ENCODE assay signal across 26 cellular contexts in the genomic region with DNA sequence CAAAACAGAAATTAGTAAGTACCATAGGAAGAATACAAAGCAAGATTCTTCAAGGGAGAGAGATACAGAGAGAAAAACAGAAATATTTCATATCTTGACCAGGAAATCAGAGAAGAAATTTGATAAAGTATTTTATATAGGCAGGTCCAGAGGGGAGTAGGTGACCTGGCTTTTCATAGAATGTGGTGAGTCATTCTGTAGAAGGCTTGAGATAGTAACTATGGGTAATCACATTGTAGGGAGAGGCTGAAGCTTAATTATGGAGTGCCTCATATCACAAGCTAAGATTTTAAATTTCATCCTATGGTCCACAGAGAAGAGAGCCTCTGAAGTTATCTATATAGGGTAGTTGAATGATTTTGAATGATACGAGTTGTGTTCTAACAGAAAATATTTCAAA.
"Had no signal": no experiment of that assay in that cellular context is flagged by ENCODE, and none has a peak within 500 bp of the region (broad histone marks: within the 10 kb centered on the region; RNA-seq: fewer than 3 reads in every experiment).

No MANE protein-coding gene starts in this region.

- H3K4me1 Mint-ChIP-seq: activated CD4-positive, alpha-beta T cell treated with anti-CD3 and anti-CD28 coated beads, Interleukin-2, amount 10 ng/mL, durations not matched to agents 7 days and 5 days; activated CD8-positive, alpha-beta memory T cell treated with anti-CD3 and anti-CD28 coated beads, Interleukin-2, amount 10 ng/mL, durations not matched to agents 7 days and 5 days; activated naive CD8-positive, alpha-beta T cell treated with anti-CD3 and anti-CD28 coated beads, Interleukin-2, amount 50 U/mL, for 24 hours; central memory CD8-positive, alpha-beta T cell; mesothelial cell of epicardium; naive thymus-derived CD8-positive, alpha-beta T cell had no signal

- H3K27ac Mint-ChIP-seq: activated CD4-positive, alpha-beta T cell treated with anti-CD3 and anti-CD28 coated beads, Interleukin-2, amount 10 ng/mL, durations not matched to agents 7 days and 5 days; activated CD8-positive, alpha-beta memory T cell treated with anti-CD3 and anti-CD28 coated beads, Interleukin-2, amount 10 ng/mL, durations not matched to agents 7 days and 5 days; activated CD8-positive, alpha-beta T cell treated with anti-CD3 and anti-CD28 coated beads for 36 hours; activated naive CD8-positive, alpha-beta T cell treated with anti-CD3 and anti-CD28 coated beads, Interleukin-2, amount 50 U/mL, for 24 hours; activated T-helper 1 cell treated with anti-CD3 and anti-CD28 coated beads, Interleukin-12 subunit alpha, Interleukin-12 subunit beta, Interleukin-2, Interleukin-4 antibody, amounts not matched to agents 30 ng/mL and 10 ng/mL and 1 ng/mL, durations not matched to agents 14 hours and 24 hours and 36 hours; brain; mesothelial cell of epicardium; naive thymus-derived CD8-positive, alpha-beta T cell; neural progenitor cell had no signal

- H3K36me3 Mint-ChIP-seq: activated CD8-positive, alpha-beta memory T cell treated with anti-CD3 and anti-CD28 coated beads, Interleukin-2, amount 10 ng/mL, durations not matched to agents 7 days and 5 days; brain; mesothelial cell of epicardium; naive thymus-derived CD8-positive, alpha-beta T cell; neural progenitor cell had no signal

- H3K4me3 Mint-ChIP-seq: activated CD4-positive, alpha-beta T cell treated with anti-CD3 and anti-CD28 coated beads, Interleukin-2, amount 10 ng/mL, durations not matched to agents 7 days and 5 days; activated CD8-positive, alpha-beta memory T cell treated with anti-CD3 and anti-CD28 coated beads, Interleukin-2, amount 10 ng/mL, durations not matched to agents 7 days and 5 days; activated CD8-positive, alpha-beta T cell treated with anti-CD3 and anti-CD28 coated beads for 36 hours; activated naive CD8-positive, alpha-beta T cell treated with anti-CD3 and anti-CD28 coated beads, Interleukin-2, amount 50 U/mL, for 24 hours; activated T-helper 1 cell treated with anti-CD3 and anti-CD28 coated beads, Interleukin-12 subunit alpha, Interleukin-12 subunit beta, Interleukin-2, Interleukin-4 antibody, amounts not matched to agents 30 ng/mL and 10 ng/mL and 1 ng/mL, durations not matched to agents 14 hours and 24 hours and 36 hours; brain; central memory CD8-positive, alpha-beta T cell; mesothelial cell of epicardium; naive thymus-derived CD8-positive, alpha-beta T cell; neural progenitor cell had no signal

- H3K36me3 ChIP-seq: esophagus squamous epithelium, gastroesophageal sphincter, left ventricle myocardium inferior, neural progenitor cell, right atrium auricular region, upper lobe of left lung had no signal

- DNase-seq: activated CD4-positive, alpha-beta T cell treated with anti-CD3 and anti-CD28 coated beads, Interleukin-2, amount 10 ng/mL, durations not matched to agents 7 days and 5 days; activated CD8-positive, alpha-beta memory T cell treated with anti-CD3 and anti-CD28 coated beads, Interleukin-2, amount 10 ng/mL, durations not matched to agents 7 days and 5 days; activated CD8-positive, alpha-beta T cell treated with anti-CD3 and anti-CD28 coated beads for 36 hours; activated gamma-delta T cell; activated naive CD4-positive, alpha-beta T cell treated with anti-CD3 and anti-CD28 coated beads, Interleukin-2, amount 50 U/mL, for 16 hours; activated naive CD8-positive, alpha-beta T cell treated with anti-CD3 and anti-CD28 coated beads, Interleukin-2, amount 50 U/mL, for 24 hours; activated T-cell treated with anti-CD3 and anti-CD28 coated beads for 4 hours; esophagus squamous epithelium; head of caudate nucleus; hypothalamus; left ventricle myocardium inferior; naive thymus-derived CD8-positive, alpha-beta T cell; psoas muscle; stimulated activated CD4-positive, alpha-beta T cell treated with anti-CD3 and anti-CD28 coated beads, Interleukin-4, amount 100 ng/mL, for 24 hours; stimulated activated naive CD8-positive, alpha-beta T cell treated with anti-CD3 and anti-CD28 coated beads, Interleukin-15, Interleukin-2, amounts not matched to agents 100 U/mL and 50 U/mL, for 24 hours; T-helper 9 cell; upper lobe of left lung had no signal

- H3K27me3 Mint-ChIP-seq: activated CD4-positive, alpha-beta T cell treated with anti-CD3 and anti-CD28 coated beads, Interleukin-2, amount 10 ng/mL, durations not matched to agents 7 days and 5 days; activated CD8-positive, alpha-beta memory T cell treated with anti-CD3 and anti-CD28 coated beads, Interleukin-2, amount 10 ng/mL, durations not matched to agents 7 days and 5 days; central memory CD8-positive, alpha-beta T cell had no signal

- H3K9me3 ChIP-seq: esophagus squamous epithelium, gastroesophageal sphincter, left ventricle myocardium inferior, psoas muscle, right atrium auricular region, upper lobe of left lung had no signal

- H3K4me3 ChIP-seq: coronary artery, esophagus squamous epithelium, gastroesophageal sphincter, left ventricle myocardium inferior, neural progenitor cell, psoas muscle, right atrium auricular region, upper lobe of left lung had no signal

- H2AFZ ChIP-seq: neural progenitor cell had no signal

- ATAC-seq: activated CD4-positive, CD25-positive, alpha-beta regulatory T cell treated with anti-CD3 and anti-CD28 coated beads, Interleukin-2, amount 50 U/mL, for 24 hours; activated CD8-positive, alpha-beta memory T cell treated with anti-CD3 and anti-CD28 coated beads, Interleukin-2, amount 10 ng/mL, durations not matched to agents 7 days and 5 days; activated CD8-positive, alpha-beta T cell treated with anti-CD3 and anti-CD28 coated beads for 36 hours; activated naive CD8-positive, alpha-beta T cell treated with anti-CD3 and anti-CD28 coated beads, Interleukin-2, amount 50 U/mL, for 24 hours; gastroesophageal sphincter; naive thymus-derived CD8-positive, alpha-beta T cell; psoas muscle; stimulated activated naive CD8-positive, alpha-beta T cell treated with anti-CD3 and anti-CD28 coated beads, Interleukin-15, Interleukin-2, amounts not matched to agents 100 U/mL and 50 U/mL, for 24 hours had no signal

- H3K9ac ChIP-seq: neural progenitor cell had no signal

- H3K9me3 Mint-ChIP-seq: activated T-helper 1 cell treated with anti-CD3 and anti-CD28 coated beads, Interleukin-12 subunit alpha, Interleukin-12 subunit beta, Interleukin-2, Interleukin-4 antibody, amounts not matched to agents 30 ng/mL and 10 ng/mL and 1 ng/mL, durations not matched to agents 14 hours and 24 hours and 36 hours; mesothelial cell of epicardium had no signal

- H3K27me3 ChIP-seq: esophagus squamous epithelium, gastroesophageal sphincter, neural progenitor cell, right atrium auricular region, upper lobe of left lung had no signal

- H3K27ac ChIP-seq: coronary artery, esophagus squamous epithelium, gastroesophageal sphincter, left ventricle myocardium inferior, neural progenitor cell, psoas muscle, right atrium auricular region, upper lobe of left lung had no signal

- H3K4me2 ChIP-seq: neural progenitor cell had no signal

- H3K4me1 ChIP-seq: esophagus squamous epithelium, gastroesophageal sphincter, left ventricle myocardium inferior, neural progenitor cell, psoas muscle, right atrium auricular region, upper lobe of left lung had no signal
